In genomic region chr13:48292650-48293049, GRCh38 we compare ENCODE assay signal across 29 cellular contexts.
"Had no signal": no experiment of that assay in that cellular context is flagged by ENCODE, and none has a peak within 500 bp of the region (broad histone marks: within the 10 kb centered on the region; RNA-seq: fewer than 3 reads in every experiment).

No MANE protein-coding gene starts in this region.

- FAIRE-seq: islet of Langerhans, kidney had no signal

- H3K9me3 ChIP-seq: neutrophil, prostate gland, sigmoid colon, tibial nerve, upper lobe of left lung, vagina had no signal

- DNase-seq: head of caudate nucleus; hypothalamus; immature natural killer cell; kidney; mesendoderm; naive B cell; natural killer cell; nephron progenitor cell; occipital lobe; retina; right cardiac atrium; sigmoid colon; stimulated activated CD4-positive, alpha-beta T cell treated with anti-CD3 and anti-CD28 coated beads, Interleukin-1b, Interleukin-23, amount 100 ng/mL, for 48 hours; stimulated activated CD4-positive, alpha-beta T cell treated with anti-CD3 and anti-CD28 coated beads, Interleukin-2, amount 100 ng/mL, for 48 hours; stimulated activated CD4-positive, alpha-beta T cell treated with anti-CD3 and anti-CD28 coated beads, Interleukin-4, amount 100 ng/mL, for 4 hours; stimulated activated CD8-positive, alpha-beta memory T cell treated with anti-CD3 and anti-CD28 coated beads, Interleukin-4, amount 100 ng/mL, for 48 hours; stimulated activated naive CD4-positive, alpha-beta T cell treated with Interleukin-2 at 50 U/mL for 16 hours; stimulated activated naive CD8-positive, alpha-beta T cell treated with anti-CD3 and anti-CD28 coated beads, Interleukin-15, amount 100 ng/mL, for 72 hours; substantia nigra; upper lobe of left lung had no signal

- H3K4me1 ChIP-seq: neural progenitor cell, prostate gland, sigmoid colon, upper lobe of left lung, vagina had no signal

- H3K9ac ChIP-seq: neural progenitor cell had no signal

- H3K36me3 ChIP-seq: neural progenitor cell, neutrophil, prostate gland, sigmoid colon, tibial nerve, upper lobe of left lung, vagina had no signal

- H3K4me2 ChIP-seq: neural progenitor cell had no signal

- H3K27ac ChIP-seq: neural progenitor cell, neutrophil, prostate gland, sigmoid colon, tibial nerve, upper lobe of left lung, vagina had no signal

- H3K4me3 ChIP-seq: lung, neural progenitor cell, prostate gland, sigmoid colon, smooth muscle cell, tibial nerve, upper lobe of left lung, vagina had no signal

- H2AFZ ChIP-seq: neural progenitor cell had no signal

- ATAC-seq: natural killer cell; stimulated activated memory B cell treated with anti-CD40 and anti-IgM and Interleukin-4, amounts not matched to agents 10 μg/mL and 1 μg/mL and 100 μg/mL, for 72 hours; stimulated activated naive CD8-positive, alpha-beta T cell treated with anti-CD3 and anti-CD28 coated beads, Interleukin-15, amount 100 ng/mL, for 72 hours had no signal

- H3K27me3 ChIP-seq: neural progenitor cell, sigmoid colon, tibial nerve, upper lobe of left lung, vagina had no signal
